ENCODE assay signal across 33 cellular contexts in the genomic region with DNA sequence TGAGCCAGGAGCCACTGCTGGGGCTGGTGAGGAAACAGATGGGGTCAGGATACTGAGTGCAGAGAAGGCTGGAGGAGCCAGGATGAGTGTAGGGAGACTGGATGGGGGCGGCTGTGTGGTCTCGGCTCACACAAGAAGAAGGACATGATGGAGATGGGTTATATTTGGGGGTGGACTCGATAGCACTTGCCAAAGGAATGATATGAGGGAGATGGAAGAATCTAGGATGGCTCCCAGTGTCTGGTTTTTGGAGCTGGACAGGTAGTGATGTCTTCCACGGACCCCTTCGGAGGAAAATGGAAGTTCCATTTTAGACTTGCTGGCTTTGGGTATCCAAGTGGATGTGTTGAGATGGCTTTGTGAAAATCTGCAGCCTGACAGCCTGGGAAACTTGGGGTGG.
"Had no signal": no experiment of that assay in that cellular context is flagged by ENCODE, and none has a peak within 500 bp of the region (broad histone marks: within the 10 kb centered on the region; RNA-seq: fewer than 3 reads in every experiment).

No MANE protein-coding gene starts in this region.

- H3K27me3 Mint-ChIP-seq: activated naive CD8-positive, alpha-beta T cell had no signal

- H3K27me3 ChIP-seq: body of pancreas, gastroesophageal sphincter had no signal

- ATAC-seq: activated CD4-positive, CD25-positive, alpha-beta regulatory T cell treated with anti-CD3 and anti-CD28 coated beads, Interleukin-2, amount 50 U/mL, for 24 hours; activated CD8-positive, alpha-beta memory T cell treated with anti-CD3 and anti-CD28 coated beads, Interleukin-2, amount 10 ng/mL, durations not matched to agents 7 days and 5 days; activated CD8-positive, alpha-beta T cell treated with anti-CD3 and anti-CD28 coated beads, Interleukin-2, amount 10 ng/mL, durations not matched to agents 7 days and 5 days; body of pancreas; effector memory CD8-positive, alpha-beta T cell; gastroesophageal sphincter; T-cell had no signal

- H3K36me3 Mint-ChIP-seq: activated CD4-positive, alpha-beta memory T cell treated with anti-CD3 and anti-CD28 coated beads for 36 hours; activated CD8-positive, alpha-beta memory T cell treated with anti-CD3 and anti-CD28 coated beads, Interleukin-2, amount 10 ng/mL, durations not matched to agents 7 days and 5 days; activated naive CD4-positive, alpha-beta T cell treated with anti-CD3 and anti-CD28 coated beads, Interleukin-2, amount 10 ng/mL, durations not matched to agents 7 days and 5 days; activated naive CD8-positive, alpha-beta T cell; T-cell had no signal

- FAIRE-seq: colon had no signal

- H3K4me1 Mint-ChIP-seq: activated CD8-positive, alpha-beta memory T cell treated with anti-CD3 and anti-CD28 coated beads, Interleukin-2, amount 10 ng/mL, durations not matched to agents 7 days and 5 days; activated naive CD4-positive, alpha-beta T cell treated with anti-CD3 and anti-CD28 coated beads, Interleukin-2, amount 10 ng/mL, durations not matched to agents 7 days and 5 days; T-cell had no signal

- H3K9me3 Mint-ChIP-seq: activated B cell treated with CpG ODN at 0.5 μM for 24 hours; activated CD4-positive, alpha-beta memory T cell treated with anti-CD3 and anti-CD28 coated beads for 36 hours; activated naive CD4-positive, alpha-beta T cell treated with anti-CD3 and anti-CD28 coated beads, Interleukin-2, amount 10 ng/mL, durations not matched to agents 7 days and 5 days; activated T-helper 1 cell treated with anti-CD3 and anti-CD28 coated beads, Interleukin-12 subunit alpha, Interleukin-12 subunit beta, Interleukin-2, Interleukin-4 antibody, amounts not matched to agents 30 ng/mL and 10 ng/mL and 1 ng/mL, durations not matched to agents 14 hours and 24 hours and 36 hours; effector memory CD8-positive, alpha-beta T cell; T-cell; T-helper 1 cell treated with Interleukin-12 subunit alpha and Interleukin-12 subunit beta and Interleukin-4 antibody, amounts not matched to agents 30 μg/mL and 1 μg/mL, for 36 hours; T-helper 2 cell treated with Interferon-gamma antibody and Interleukin-4, amounts not matched to agents 5 μg/mL and 100 μg/mL, for 36 hours had no signal

- H3K9me3 ChIP-seq: body of pancreas, esophagus squamous epithelium, gastroesophageal sphincter had no signal

- H3K36me3 ChIP-seq: esophagus squamous epithelium, gastroesophageal sphincter had no signal

- DNase-seq: activated B cell treated with CpG ODN at 0.5 μM for 24 hours; activated CD4-positive, alpha-beta memory T cell treated with anti-CD3 and anti-CD28 coated beads for 36 hours; activated CD4-positive, alpha-beta T cell treated with anti-CD3 and anti-CD28 coated beads for 48 hours; activated CD8-positive, alpha-beta memory T cell treated with anti-CD3 and anti-CD28 coated beads, Interleukin-2, amount 10 ng/mL, durations not matched to agents 7 days and 5 days; activated CD8-positive, alpha-beta memory T cell treated with anti-CD3 and anti-CD28 coated beads, Interleukin-2, amount 50 U/mL, for 4 hours; activated CD8-positive, alpha-beta T cell treated with anti-CD3 and anti-CD28 coated beads, Interleukin-2, amount 10 ng/mL, durations not matched to agents 7 days and 5 days; activated gamma-delta T cell; activated naive CD4-positive, alpha-beta T cell; activated naive CD4-positive, alpha-beta T cell treated with anti-CD3 and anti-CD28 coated beads, Interleukin-2, amount 10 ng/mL, durations not matched to agents 7 days and 5 days; activated T-cell treated with anti-CD3 and anti-CD28 coated beads, Interleukin-2, amount 50 U/mL, for 1 hour; activated T-cell treated with anti-CD3 and anti-CD28 coated beads, Interleukin-2, amount 50 U/mL, for 48 hours; amniotic stem cell; anterior cingulate cortex; body of pancreas; caudate nucleus; cortex of kidney; dermis blood vessel endothelial cell; effector CD4-positive, alpha-beta T cell; effector memory CD8-positive, alpha-beta T cell; esophagus squamous epithelium; foreskin melanocyte; head of caudate nucleus; T-cell; T1000; WERI-Rb-1 had no signal

- H3K4me3 ChIP-seq: body of pancreas, esophagus squamous epithelium, gastroesophageal sphincter had no signal

- H3K27ac Mint-ChIP-seq: activated B cell treated with CpG ODN at 0.5 μM for 24 hours; activated CD4-positive, alpha-beta memory T cell treated with anti-CD3 and anti-CD28 coated beads for 36 hours; activated CD8-positive, alpha-beta memory T cell treated with anti-CD3 and anti-CD28 coated beads, Interleukin-2, amount 10 ng/mL, durations not matched to agents 7 days and 5 days; activated CD8-positive, alpha-beta T cell treated with anti-CD3 and anti-CD28 coated beads, Interleukin-2, amount 10 ng/mL, durations not matched to agents 7 days and 5 days; activated naive CD4-positive, alpha-beta T cell treated with anti-CD3 and anti-CD28 coated beads, Interleukin-2, amount 10 ng/mL, durations not matched to agents 7 days and 5 days; activated naive CD8-positive, alpha-beta T cell; activated T-helper 1 cell treated with anti-CD3 and anti-CD28 coated beads, Interleukin-12 subunit alpha, Interleukin-12 subunit beta, Interleukin-2, Interleukin-4 antibody, amounts not matched to agents 30 ng/mL and 10 ng/mL and 1 ng/mL, durations not matched to agents 14 hours and 24 hours and 36 hours; effector memory CD8-positive, alpha-beta T cell; T-cell; T-helper 1 cell treated with Interleukin-12 subunit alpha and Interleukin-12 subunit beta and Interleukin-4 antibody, amounts not matched to agents 30 μg/mL and 1 μg/mL, for 36 hours; T-helper 2 cell treated with Interferon-gamma antibody and Interleukin-4, amounts not matched to agents 5 μg/mL and 100 μg/mL, for 36 hours had no signal

- H3K4me3 Mint-ChIP-seq: activated B cell treated with CpG ODN at 0.5 μM for 24 hours; activated CD4-positive, alpha-beta memory T cell treated with anti-CD3 and anti-CD28 coated beads for 36 hours; activated CD8-positive, alpha-beta memory T cell treated with anti-CD3 and anti-CD28 coated beads, Interleukin-2, amount 10 ng/mL, durations not matched to agents 7 days and 5 days; activated CD8-positive, alpha-beta T cell treated with anti-CD3 and anti-CD28 coated beads, Interleukin-2, amount 10 ng/mL, durations not matched to agents 7 days and 5 days; activated naive CD4-positive, alpha-beta T cell treated with anti-CD3 and anti-CD28 coated beads, Interleukin-2, amount 10 ng/mL, durations not matched to agents 7 days and 5 days; activated naive CD8-positive, alpha-beta T cell; activated T-helper 1 cell treated with anti-CD3 and anti-CD28 coated beads, Interleukin-12 subunit alpha, Interleukin-12 subunit beta, Interleukin-2, Interleukin-4 antibody, amounts not matched to agents 30 ng/mL and 10 ng/mL and 1 ng/mL, durations not matched to agents 14 hours and 24 hours and 36 hours; effector memory CD8-positive, alpha-beta T cell; T-cell; T-helper 1 cell treated with Interleukin-12 subunit alpha and Interleukin-12 subunit beta and Interleukin-4 antibody, amounts not matched to agents 30 μg/mL and 1 μg/mL, for 36 hours; T-helper 2 cell treated with Interferon-gamma antibody and Interleukin-4, amounts not matched to agents 5 μg/mL and 100 μg/mL, for 36 hours had no signal

- H3K27ac ChIP-seq: body of pancreas, epithelial cell of prostate, esophagus squamous epithelium, gastroesophageal sphincter, WERI-Rb-1 had no signal
